8 cellular contexts compared by ENCODE assay signal in the genomic region with DNA sequence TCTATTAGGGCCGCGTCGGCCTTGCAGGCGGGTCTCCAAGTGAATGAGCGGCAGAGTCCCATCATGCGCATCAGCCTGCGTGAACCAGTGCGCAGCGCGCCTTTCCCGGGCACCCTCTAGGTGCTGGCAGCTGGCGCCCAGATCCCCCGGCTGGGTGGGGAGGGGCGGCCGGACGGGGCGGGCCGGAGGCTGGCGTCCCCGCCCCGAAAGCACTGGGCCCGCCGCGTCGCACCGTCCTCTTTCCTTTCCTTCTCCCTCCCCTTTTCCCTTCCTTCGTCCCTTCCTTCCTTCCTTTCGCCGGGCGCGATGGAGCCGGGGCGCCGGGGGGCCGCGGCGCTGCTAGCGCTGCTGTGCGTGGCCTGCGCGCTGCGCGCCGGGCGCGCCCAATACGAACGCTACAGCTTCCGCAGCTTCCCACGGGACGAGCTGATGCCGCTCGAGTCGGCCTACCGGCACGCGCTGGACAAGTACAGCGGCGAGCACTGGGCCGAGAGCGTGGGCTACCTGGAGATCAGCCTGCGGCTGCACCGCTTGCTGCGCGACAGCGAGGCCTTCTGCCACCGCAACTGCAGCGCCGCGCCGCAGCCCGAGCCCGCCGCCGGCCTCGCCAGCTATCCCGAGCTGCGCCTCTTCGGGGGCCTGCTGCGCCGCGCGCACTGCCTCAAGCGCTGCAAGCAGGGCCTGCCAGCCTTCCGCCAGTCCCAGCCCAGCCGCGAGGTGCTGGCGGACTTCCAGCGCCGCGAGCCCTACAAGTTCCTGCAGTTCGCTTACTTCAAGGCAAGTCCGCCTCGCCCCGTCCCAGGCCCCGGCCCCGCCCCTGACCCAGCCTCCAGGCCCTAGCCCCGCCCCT. TPM values are rescaled to one million over a fixed set of nuclear protein-coding genes. Genes with fewer than 3 reads are reported as not detected.
DNase-seq lines count a peak whose midpoint lies in the region; ATAC-seq and TF ChIP-seq lines count a peak whose summit lies in the region.

A gene (plus strand): TSS at position 243 of the 850 bp plus-strand sequence. CDS start 64 bp downstream, at position 307.

- H3K4me3 ChIP-seq in BJ (ENCODE audit: low read depth, low read length) (peak within 1 kb of the TSS; percentile 75), liver (ENCODE audit: low read depth in 1 of 3, low read length in 3 of 3) (peak within 1 kb of the TSS; percentile 30 to 92 (median 81))

- ATAC-seq in GM19035 (IDR thresholded peaks at IDR 0.05; ENCODE audit: unreplicated experiment) (peak; percentile 83), HG03354 (IDR thresholded peaks at IDR 0.05; ENCODE audit: poor library complexity, severe bottlenecking, unreplicated experiment) (peak; percentile 84)

- under 1% methylated on average over 98 of the region's 98 CpGs for WGBS in liver

- TF ChIP-seq CTCF in BJ (IDR thresholded peaks at IDR 0.05; ENCODE audit: insufficient read depth, low read depth, low read length) (no peak), liver (IDR thresholded peaks at IDR 0.05; ENCODE audit: low read depth, low read length, missing input control) (no peak)

- no peak for TF ChIP-seq RAD21 in liver (IDR thresholded peaks at IDR 0.05)

- H3K36me3 ChIP-seq in BJ (ENCODE audit: control insufficient read depth, insufficient read depth, low read length) (no peaks in the 10 kb centered on the region; the same call in 1 of the 2 replicates), liver (ENCODE audit: control insufficient read depth in 4 of 4, insufficient read depth in 3 of 4, low read depth in 1 of 4, low read length in 3 of 4) (no peaks in the 10 kb centered on the region)

- H3K9ac ChIP-seq in liver (ENCODE audit: low read depth in 1 of 2, low read length in 2 of 2) = peak within 1 kb of the TSS; percentile 65 to 66

- CTCF ChIA-PET in BJ (lab: Yijun Ruan, JAX) = interaction anchor here (0.7 to 1.9 kb wide), 3 partner anchors 18 to 259 kb away, joined by 3 to 13 read pairs (median 4); no protein-coding TSS in a partner anchor

- H3K9me3 ChIP-seq in liver (ENCODE audit: control insufficient read depth in 4 of 4, low read length in 3 of 4) = no peaks in the 10 kb centered on the region

- DNase-seq in BJ (ENCODE audit: low read depth) = peak; percentile 80
- peak; percentile 81 for DNase-seq in NCI-H526 treated with DMSO at 0.1 percent for 48 hours (lab: John Stamatoyannopoulos, UW)
- peak; percentile 75 to 76 for DNase-seq in activated CD4-positive, alpha-beta T cell treated with anti-CD3 and anti-CD28 coated beads, Interleukin-2, amount 50 U/mL, for 4 hours
- peak; percentile 98 for DNase-seq in dermis blood vessel endothelial cell
- peak; percentile 87 for DNase-seq in stimulated activated CD4-positive, alpha-beta T cell treated with anti-CD3 and anti-CD28 coated beads, Interleukin-4, amount 100 ng/mL, for 1 hour

- peak within 1 kb of the TSS; percentile 78 to 94 for H3K27ac ChIP-seq in liver (ENCODE audit: low read depth in 1 of 2, low read length in 2 of 2)

- POLR2A ChIA-PET in BJ (lab: Charles Lee) = no interaction called here

- peaks cover 3 to 19% (median 11%) of the 10 kb centered on the region in 4 donors for H3K4me1 ChIP-seq in liver (ENCODE audit: control insufficient read depth in 4 of 4, insufficient read depth in 4 of 4, low read length in 3 of 4)

- H3K27me3 ChIP-seq in BJ (ENCODE audit: control insufficient read depth, insufficient read depth, low read length) (no peaks in the 10 kb centered on the region), liver (ENCODE audit: control insufficient read depth in 4 of 4, insufficient read depth in 4 of 4, low read length in 3 of 4) (no peaks in the 10 kb centered on the region)

TF ChIP-seq in liver, 16 proteins besides CTCF, POLR2A, EP300 and RAD21:
- no peak for TF ChIP-seq HNF4G (IDR thresholded peaks at IDR 0.05)
- no peak for TF ChIP-seq HNF4A (conservative IDR thresholded peaks at IDR 0.05)
- peak; percentile 27 for TF ChIP-seq SP1 (IDR thresholded peaks at IDR 0.05)

RNA-seq across cellular contexts. Expression of the gene that starts here (rescaled TPM):
- polyA plus RNA-seq in BJ (2011; rRNA removed) = 311 and 376 TPM in 2 replicates
- polyA minus RNA-seq in BJ (2011; rRNA and poly(A)+ RNA removed) = 79.9 and 81.7 TPM in 2 replicates
- 132 and 203 TPM in 2 replicates for total RNA-seq in dermis blood vessel endothelial cell
- 10 to 100 TPM; 34.9 to 47.6 TPM for total RNA-seq in liver
- polyA plus RNA-seq in liver = 10 to 100 TPM; 26.5 to 42.1 TPM

Comparison
In these comparisons a context has a peak if more than half of its experiments do, and no peak if none do; other contexts are left out.
1. Peak in every context shown above with its lines: DNase-seq, ATAC-seq, H3K4me3 ChIP-seq and H3K27ac ChIP-seq.